In genomic region chr1:6962390-6962955, GRCh38 we compare ENCODE assay signal across 8 cellular contexts.
A peak's percentile ranks its signal among the peaks of the same experiment; 100 is the strongest.
DNase-seq lines count a peak whose midpoint lies in the region; ATAC-seq, FAIRE-seq and TF ChIP-seq lines count a peak whose summit lies in the region.

No MANE protein-coding gene starts in this region.

- no peak overlapping the region for H3K4me3 ChIP-seq in bronchial epithelial cell (ENCODE audit: low read depth, low read length)

- TF ChIP-seq CTCF in bronchial epithelial cell (IDR thresholded peaks at IDR 0.05; ENCODE audit: insufficient read depth, low read length, severe bottlenecking): no peak

- H3K4me3 Mint-ChIP-seq in natural killer cell treated with Interleukin-12 subunit alpha and Interleukin-12 subunit beta and Interleukin-15 and Interleukin-18, amount 100 ng/mL, for 72 hours: no peak overlapping the region

- peaks cover 35 to 49% of the 10 kb centered on the region in 2 donors for H3K27me3 Mint-ChIP-seq in natural killer cell treated with Interleukin-12 subunit alpha and Interleukin-12 subunit beta and Interleukin-15 and Interleukin-18, amount 100 ng/mL, for 72 hours

- H3K4me1 Mint-ChIP-seq in natural killer cell treated with Interleukin-12 subunit alpha and Interleukin-12 subunit beta and Interleukin-15 and Interleukin-18, amount 100 ng/mL, for 72 hours (ENCODE audit: low read depth in 2 of 2): peaks cover 0 to 5% of the 10 kb centered on the region in 2 donors

- peak; percentile 11 for DNase-seq in T follicular helper cell (ENCODE audit: low read depth)
- DNase-seq in bronchial epithelial cell (ENCODE audit: low read depth): peak; percentile 50
- peak; percentile 54 for DNase-seq in natural killer cell treated with Interleukin-12 subunit alpha and Interleukin-12 subunit beta and Interleukin-15 and Interleukin-18, amount 100 ng/mL, for 72 hours (ENCODE audit: low spot score)
- DNase-seq in SIG-M5 treated with dmso at 0.1 percent for 504 hours (lab: John Stamatoyannopoulos, UW; ENCODE audit: unreplicated experiment): no peak
- DNase-seq in GM03348 (ENCODE audit: low spot score): no peak
- DNase-seq in Ammon's horn (ENCODE audit: low spot score): no peak
- no peak for DNase-seq in NCI-H446 (lab: John Stamatoyannopoulos, UW)

- no peaks in the 10 kb centered on the region for H3K9me3 Mint-ChIP-seq in natural killer cell treated with Interleukin-12 subunit alpha and Interleukin-12 subunit beta and Interleukin-15 and Interleukin-18, amount 100 ng/mL, for 72 hours

- H3K27ac Mint-ChIP-seq in natural killer cell treated with Interleukin-12 subunit alpha and Interleukin-12 subunit beta and Interleukin-15 and Interleukin-18, amount 100 ng/mL, for 72 hours: no peak overlapping the region

- H3K36me3 Mint-ChIP-seq in natural killer cell treated with Interleukin-12 subunit alpha and Interleukin-12 subunit beta and Interleukin-15 and Interleukin-18, amount 100 ng/mL, for 72 hours: no peaks in the 10 kb centered on the region

- peaks cover 2% of the 10 kb centered on the region for H3K27me3 ChIP-seq in bronchial epithelial cell (ENCODE audit: control insufficient read depth, insufficient read depth, low read length)

- no peaks in the 10 kb centered on the region for H3K36me3 ChIP-seq in bronchial epithelial cell (ENCODE audit: control insufficient read depth, insufficient read depth, low read length)

- no peak for FAIRE-seq in bronchial epithelial cell (lab: Jason Lieb, UNC)

- ATAC-seq in HG03139 (IDR thresholded peaks at IDR 0.05; ENCODE audit: unreplicated experiment): peak; percentile 39
- peak; percentile 51 to 63 for ATAC-seq in natural killer cell treated with Interleukin-12 subunit alpha and Interleukin-12 subunit beta and Interleukin-15 and Interleukin-18, amount 100 ng/mL, for 72 hours

Comparison
In these comparisons a context has a peak if more than half of its experiments do, and no peak if none do; other contexts are left out.
1. DNase-seq: peak in T follicular helper cell (single experiment), bronchial epithelial cell (single experiment) and natural killer cell treated with Interleukin-12 subunit alpha and Interleukin-12 subunit beta and Interleukin-15 and Interleukin-18, amount 100 ng/mL, for 72 hours (single experiment); none in SIG-M5 treated with dmso at 0.1 percent for 504 hours (single experiment), GM03348 (single experiment), Ammon's horn (single experiment) and NCI-H446 (0 of 2).